Comparison of ENCODE assay signal across 15 cellular contexts in genomic region chr1:234139966-234140365, GRCh38.
A peak's percentile ranks its signal among the peaks of the same experiment; 100 is the strongest.
DNase-seq lines count a peak whose midpoint lies in the region; ATAC-seq and TF ChIP-seq lines count a peak whose summit lies in the region.
"Had no signal": no experiment of that assay in that cellular context is flagged by ENCODE, and none has a peak within 500 bp of the region (broad histone marks: within the 10 kb centered on the region; RNA-seq: fewer than 3 reads in every experiment).

No MANE protein-coding gene starts in this region.

- no peak overlapping the region for H2BK15ac ChIP-seq in IMR-90 (ENCODE audit: low read depth, low read length)

- ATAC-seq in IMR-90 (ENCODE audit: low read depth) (peak; percentile 86), foreskin keratinocyte (peak; percentile 100), HG02840 (IDR thresholded peaks at IDR 0.05; ENCODE audit: low FRiP score, unreplicated experiment) (no peak), HG03139 (IDR thresholded peaks at IDR 0.05; ENCODE audit: unreplicated experiment) (no peak), Right ventricle myocardium superior (ENCODE audit: poor library complexity) (no peak)

- BruUV-seq in IMR-90 (replicated peaks; lab: Mats Ljungman, UMichigan): no TSS peak

- no peak for TF ChIP-seq POLR2A in IMR-90 (IDR thresholded peaks at IDR 0.05; ENCODE audit: low read depth, low read length)

- peaks cover 5% of the 10 kb centered on the region for H3K9me3 ChIP-seq in IMR-90 (ENCODE audit: control insufficient read depth, insufficient read depth, low read length)
- H3K9me3 ChIP-seq: thyroid gland had no signal

- H4K5ac ChIP-seq in IMR-90 (ENCODE audit: low read depth, low read length): no peak overlapping the region

- H2BK5ac ChIP-seq in IMR-90 (ENCODE audit: low read depth, low read length, poor library complexity, severe bottlenecking): peak overlapping the region; percentile 97

- H3K79me1 ChIP-seq in IMR-90 (ENCODE audit: low read depth in 1 of 2, low read length in 2 of 2): no peaks in the 10 kb centered on the region

- no peak overlapping the region for H3K4me3 ChIP-seq in AG10803 (ENCODE audit: low read length)
- H3K4me3 ChIP-seq in IMR-90 (ENCODE audit: insufficient read depth, low read depth, low read length): no peak overlapping the region
- H3K4me3 ChIP-seq: thyroid gland had no signal

- no peak overlapping the region for H2BK120ac ChIP-seq in IMR-90 (ENCODE audit: low read depth, low read length)

- H2AK9ac ChIP-seq in IMR-90 (replicated peaks; ENCODE audit: low read depth, low read length, poor library complexity): no peak overlapping the region

- no peaks in the 10 kb centered on the region; the same call in 1 of the 2 replicates for H3K4me1 ChIP-seq in IMR-90 (ENCODE audit: control insufficient read depth, insufficient read depth, low read length)
- H3K4me1 ChIP-seq in foreskin keratinocyte: peaks cover 19% of the 10 kb centered on the region
- H3K4me1 ChIP-seq: thyroid gland had no signal

- H3K9me1 ChIP-seq in IMR-90 (ENCODE audit: insufficient read depth, low read length): no peaks in the 10 kb centered on the region

- H3K18ac ChIP-seq in IMR-90 (ENCODE audit: low read depth, low read length): no peak overlapping the region

- intact Hi-C loops in IMR-90 (cut with micrococcal nuclease): no loop called here
- intact Hi-C loops in Right ventricle myocardium superior (cut with DNase I): no loop called here

- H3K4ac ChIP-seq in IMR-90 (ENCODE audit: low read depth, low read length): no peak overlapping the region

- in situ Hi-C loops in IMR-90 (cut with MboI; ENCODE audit: low sequenced_read_pairs): loop anchor here (25.0 kb wide), 2 partner anchors 172 to 972 kb away; no protein-coding TSS in a partner anchor

- no peak overlapping the region for H3K14ac ChIP-seq in IMR-90 (replicated peaks; ENCODE audit: low read depth, low read length)

- no peak for TF ChIP-seq RAD21 in IMR-90 (IDR thresholded peaks at IDR 0.05; ENCODE audit: low read length)

- H3K23ac ChIP-seq in IMR-90 (ENCODE audit: low read depth, low read length): no peak overlapping the region

- CTCF ChIA-PET in IMR-90 (lab: Yijun Ruan, JAX): no interaction called here

- no peak overlapping the region for H2AK5ac ChIP-seq in IMR-90 (ENCODE audit: low read depth, low read length)

- POLR2A ChIA-PET in IMR-90 (lab: Charles Lee; ENCODE audit: unreplicated experiment): no interaction called here

- H3K4me2 ChIP-seq in IMR-90 (ENCODE audit: low read depth, low read length): no peak overlapping the region

- H3K36me3 ChIP-seq in IMR-90 (ENCODE audit: control insufficient read depth, insufficient read depth, low read length): no peaks in the 10 kb centered on the region
- H3K36me3 ChIP-seq: thyroid gland had no signal

- H3K27me3 ChIP-seq in IMR-90 (ENCODE audit: control insufficient read depth, insufficient read depth, low read length) (no peaks in the 10 kb centered on the region), foreskin keratinocyte (no peaks in the 10 kb centered on the region)
- H3K27me3 ChIP-seq: thyroid gland had no signal

- H4K91ac ChIP-seq in IMR-90 (ENCODE audit: insufficient read depth, low read depth, low read length): no peak overlapping the region

- WGBS in IMR-90 (ENCODE audit: extremely low coverage in 2 of 2, insufficient read length in 1 of 2), 2 experiments: no CpG with 5 or more reads among the region's 6 CpGs

- dilution Hi-C loops in IMR-90 (cut with HindIII; ENCODE audit: low sequenced_read_pairs, unreplicated experiment): no loop called here

- H2AFZ ChIP-seq in IMR-90 (replicated peaks; ENCODE audit: low read length, poor library complexity): no peak overlapping the region

- H4K8ac ChIP-seq in IMR-90 (ENCODE audit: low read depth in 2 of 2, low read length in 2 of 2): no peak overlapping the region

- H4K20me1 ChIP-seq in IMR-90 (ENCODE audit: insufficient read depth, low read length): no peaks in the 10 kb centered on the region

- no peak overlapping the region for H2BK20ac ChIP-seq in IMR-90 (ENCODE audit: low read depth, low read length)

- H3K56ac ChIP-seq in IMR-90 (ENCODE audit: extremely low read depth, insufficient read depth, low read length): no peak overlapping the region

- H3K9ac ChIP-seq in IMR-90 (ENCODE audit: low read depth, low read length): no peak overlapping the region

- DNase-seq in AG10803 (ENCODE audit: low read depth): peak; percentile 55
- DNase-seq in IMR-90: peak; percentile 92
- peak; percentile 93 for DNase-seq in amniotic epithelial cell (ENCODE audit: low read depth)
- peak; percentile 95 to 99 for DNase-seq in foreskin keratinocyte
- DNase-seq in Right ventricle myocardium superior: no peak
- DNase-seq in NCI-H1694 treated with DMSO at 0.1 percent for 48 hours (lab: John Stamatoyannopoulos, UW): no peak
- DNase-seq: activated gamma-delta T cell; DMS 273 treated with DMSO at 0.1 percent for 48 hours; immature natural killer cell; NCI-H146; NCI-H524 treated with DMSO at 0.1 percent for 48 hours; stimulated activated CD8-positive, alpha-beta memory T cell treated with anti-CD3 and anti-CD28 coated beads, Interleukin-4, amount 100 ng/mL, for 48 hours; thyroid gland had no signal

- TF ChIP-seq CTCF in AG10803 (conservative IDR thresholded peaks at IDR 0.05; ENCODE audit: low read length) (no peak), IMR-90 (conservative IDR thresholded peaks at IDR 0.05; ENCODE audit: low read depth, low read length) (no peak), foreskin keratinocyte (conservative IDR thresholded peaks at IDR 0.05) (no peak)

- H3K27ac ChIP-seq in IMR-90 (ENCODE audit: insufficient read depth, low read length) (no peak overlapping the region), foreskin keratinocyte (peak overlapping the region; percentile 98)
- H3K27ac ChIP-seq: thyroid gland had no signal

TF ChIP-seq in IMR-90, 13 proteins besides CTCF, POLR2A, EP300 and RAD21:
- peak; percentile 43; the same call in 1 of the 2 replicates for TF ChIP-seq FOS (IDR thresholded peaks at IDR 0.05; ENCODE audit: low read depth, low read length)
- no peak for TF ChIP-seq NFE2L2 (IDR thresholded peaks at IDR 0.05; ENCODE audit: low read depth, low read length)

Comparison
In these comparisons a context has a peak if more than half of its experiments do, and no peak if none do; other contexts are left out.
1. DNase-seq: peak in AG10803 (single experiment), IMR-90 (single experiment), amniotic epithelial cell (single experiment) and foreskin keratinocyte (2 of 2); none in Right ventricle myocardium superior (single experiment) and NCI-H1694 treated with DMSO at 0.1 percent for 48 hours (single experiment).
2. ATAC-seq: peak in IMR-90 (single experiment) and foreskin keratinocyte (single experiment); none in HG02840 (single experiment), HG03139 (single experiment) and Right ventricle myocardium superior (single experiment).